In genomic region chr11:36672815-36673450, GRCh38 we compare ENCODE assay signal across 8 cellular contexts.
A peak's percentile ranks its signal among the peaks of the same experiment; 100 is the strongest.
DNase-seq lines count a peak whose midpoint lies in the region; ATAC-seq and TF ChIP-seq lines count a peak whose summit lies in the region.

No MANE protein-coding gene starts in this region.

- no peaks in the 10 kb centered on the region for H3K27me3 ChIP-seq in OCI-LY3 (ENCODE audit: low read depth, low read length)

- H3K36me3 Mint-ChIP-seq in effector memory CD8-positive, alpha-beta T cell (ENCODE audit: insufficient read depth): no peaks in the 10 kb centered on the region
- peaks cover 48% of the 10 kb centered on the region for H3K36me3 Mint-ChIP-seq in nephron (ENCODE audit: low read depth)

- CTCF ChIA-PET in HEK293T (lab: Yijun Ruan, JAX): interaction anchor here (2.3 kb wide), 1 partner anchor 108 kb away, joined by 15 read pairs; no protein-coding TSS in a partner anchor

- H3K4me3 Mint-ChIP-seq in effector memory CD8-positive, alpha-beta T cell: no peak overlapping the region
- no peak overlapping the region for H3K4me3 Mint-ChIP-seq in nephron

- H3K9ac ChIP-seq in OCI-LY3 (ENCODE audit: low read length): no peak overlapping the region

- DNase-seq in DMS114 treated with DMSO at 0.1 percent for 48 hours (lab: John Stamatoyannopoulos, UW; ENCODE audit: unreplicated experiment) (peak; percentile 75), HEK293T (ENCODE audit: extremely low spot score) (peak; percentile 11)
- peak; percentile 15 to 30 (median 17) for DNase-seq in effector memory CD8-positive, alpha-beta T cell
- DNase-seq in stimulated activated CD4-positive, alpha-beta T cell treated with anti-CD3 and anti-CD28 coated beads, Interleukin-2, amount 100 ng/mL, for 24 hours: no peak

- no peak overlapping the region for H3K27ac ChIP-seq in OCI-LY3 (ENCODE audit: low read length)

- no peak overlapping the region for H3K4me2 ChIP-seq in OCI-LY3 (ENCODE audit: low read length)

- H3K27me3 Mint-ChIP-seq in effector memory CD8-positive, alpha-beta T cell: peaks cover 14 to 47% of the 10 kb centered on the region in 2 donors
- no peaks in the 10 kb centered on the region for H3K27me3 Mint-ChIP-seq in nephron (ENCODE audit: low read depth)

- no peak for ATAC-seq in effector memory CD8-positive, alpha-beta T cell (replicated peaks)
- ATAC-seq in HG02588 (IDR thresholded peaks at IDR 0.05; ENCODE audit: unreplicated experiment): no peak
- ATAC-seq in GM18858 (IDR thresholded peaks at IDR 0.05; ENCODE audit: unreplicated experiment): no peak

- H3K4me1 Mint-ChIP-seq in effector memory CD8-positive, alpha-beta T cell (ENCODE audit: low read depth in 2 of 2): no peaks in the 10 kb centered on the region
- no peaks in the 10 kb centered on the region for H3K4me1 Mint-ChIP-seq in nephron

- H3K36me3 ChIP-seq in OCI-LY3 (replicated peaks; ENCODE audit: low read depth, low read length): no peaks in the 10 kb centered on the region

- H3K79me2 ChIP-seq in OCI-LY3 (ENCODE audit: low read length): no peaks in the 10 kb centered on the region

- H3K4me3 ChIP-seq in OCI-LY3 (ENCODE audit: low read length): no peak overlapping the region

- no peak overlapping the region for H3K27ac Mint-ChIP-seq in effector memory CD8-positive, alpha-beta T cell
- H3K27ac Mint-ChIP-seq in nephron: no peak overlapping the region

- no peaks in the 10 kb centered on the region for H3K9me3 Mint-ChIP-seq in effector memory CD8-positive, alpha-beta T cell
- peaks cover 68% of the 10 kb centered on the region for H3K9me3 Mint-ChIP-seq in nephron

- H2AFZ ChIP-seq in OCI-LY3 (ENCODE audit: low read depth, low read length): no peak overlapping the region

- peak; percentile 81 for TF ChIP-seq CTCF in OCI-LY3 (IDR thresholded peaks at IDR 0.05; ENCODE audit: low read depth, low read length)
- TF ChIP-seq CTCF in nephron (IDR thresholded peaks at IDR 0.05; ENCODE audit: unreplicated experiment in 3 of 3): peak; percentile 58 to 64 (median 61)

- no peaks in the 10 kb centered on the region for H3K9me3 ChIP-seq in OCI-LY3 (ENCODE audit: insufficient read depth, low read length)

- POLR2A ChIA-PET in HEK293T (lab: Yijun Ruan, JAX): no interaction called here

- H4K20me1 ChIP-seq in OCI-LY3 (ENCODE audit: insufficient read depth, low read length): no peaks in the 10 kb centered on the region

- no peaks in the 10 kb centered on the region for H3K4me1 ChIP-seq in OCI-LY3 (ENCODE audit: low read length)

TF ChIP-seq in HEK293T, 16 proteins besides CTCF, POLR2A, EP300 and RAD21:
- TF ChIP-seq LEF1 (IDR thresholded peaks at IDR 0.05; ENCODE audit: borderline replicate concordance): no peak
- TF ChIP-seq CTBP1 (IDR thresholded peaks at IDR 0.05; ENCODE audit: borderline replicate concordance): no peak
- TF ChIP-seq TARDBP (IDR thresholded peaks at IDR 0.05): no peak
- no peak for TF ChIP-seq SP1 (IDR thresholded peaks at IDR 0.05)
- no peak for TF ChIP-seq BHLHE40 (IDR thresholded peaks at IDR 0.05; ENCODE audit: borderline replicate concordance)
- TF ChIP-seq L3MBTL2 (conservative IDR thresholded peaks at IDR 0.05): no peak
- TF ChIP-seq, protein P1, sequence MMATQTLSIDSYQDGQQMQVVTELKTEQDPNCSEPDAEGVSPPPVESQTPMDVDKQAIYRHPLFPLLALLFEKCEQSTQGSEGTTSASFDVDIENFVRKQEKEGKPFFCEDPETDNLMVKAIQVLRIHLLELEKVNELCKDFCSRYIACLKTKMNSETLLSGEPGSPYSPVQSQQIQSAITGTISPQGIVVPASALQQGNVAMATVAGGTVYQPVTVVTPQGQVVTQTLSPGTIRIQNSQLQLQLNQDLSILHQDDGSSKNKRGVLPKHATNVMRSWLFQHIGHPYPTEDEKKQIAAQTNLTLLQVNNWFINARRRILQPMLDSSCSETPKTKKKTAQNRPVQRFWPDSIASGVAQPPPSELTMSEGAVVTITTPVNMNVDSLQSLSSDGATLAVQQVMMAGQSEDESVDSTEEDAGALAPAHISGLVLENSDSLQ (IDR thresholded peaks at IDR 0.05): no peak
- no peak for TF ChIP-seq SUZ12 (IDR thresholded peaks at IDR 0.05)
- no peak for TF ChIP-seq NFRKB (IDR thresholded peaks at IDR 0.05)
- TF ChIP-seq ARNT (IDR thresholded peaks at IDR 0.05): no peak
- TF ChIP-seq HDGF (IDR thresholded peaks at IDR 0.05; ENCODE audit: borderline replicate concordance): no peak
- TF ChIP-seq ELF4 (IDR thresholded peaks at IDR 0.05): no peak
- TF ChIP-seq FOXM1 (IDR thresholded peaks at IDR 0.05; ENCODE audit: borderline replicate concordance): no peak
- TF ChIP-seq ZNF384 (IDR thresholded peaks at IDR 0.05): no peak

Comparison
In these comparisons a context has a peak if more than half of its experiments do, and no peak if none do; other contexts are left out.
1. DNase-seq: peak in DMS114 treated with DMSO at 0.1 percent for 48 hours (single experiment), HEK293T (single experiment) and effector memory CD8-positive, alpha-beta T cell (3 of 3); none in stimulated activated CD4-positive, alpha-beta T cell treated with anti-CD3 and anti-CD28 coated beads, Interleukin-2, amount 100 ng/mL, for 24 hours (0 of 2).